In genomic region chrX:97728225-97728624, GRCh38 we compare ENCODE assay signal across 1 cellular context.
TF ChIP-seq lines count a peak whose summit lies in the region.

No MANE protein-coding gene starts in this region.

TF ChIP-seq in GM23338, 12 proteins besides CTCF, POLR2A, EP300 and RAD21 (continued from another document):
- no peak for TF ChIP-seq ZNF462 (CRISPR knock-in tag; IDR thresholded peaks at IDR 0.05)
- TF ChIP-seq ETS1 (IDR thresholded peaks at IDR 0.05), result no peak
- no peak for TF ChIP-seq ZNF331 (CRISPR knock-in tag; IDR thresholded peaks at IDR 0.05; ENCODE audit: low read depth)
- no peak for TF ChIP-seq EZH2 (IDR thresholded peaks at IDR 0.05; ENCODE audit: low read depth, unreplicated experiment)
- no peak for TF ChIP-seq CREB1 (CRISPR knock-in tag; IDR thresholded peaks at IDR 0.05; ENCODE audit: low read depth)
- TF ChIP-seq EZH2phosphoT487 (IDR thresholded peaks at IDR 0.05; ENCODE audit: unreplicated experiment), result no peak
- no peak for TF ChIP-seq JUNB (IDR thresholded peaks at IDR 0.05; ENCODE audit: unreplicated experiment)
- no peak for TF ChIP-seq ZNF114 (CRISPR knock-in tag; IDR thresholded peaks at IDR 0.05)
